31 cellular contexts compared by ENCODE assay signal in the genomic region with DNA sequence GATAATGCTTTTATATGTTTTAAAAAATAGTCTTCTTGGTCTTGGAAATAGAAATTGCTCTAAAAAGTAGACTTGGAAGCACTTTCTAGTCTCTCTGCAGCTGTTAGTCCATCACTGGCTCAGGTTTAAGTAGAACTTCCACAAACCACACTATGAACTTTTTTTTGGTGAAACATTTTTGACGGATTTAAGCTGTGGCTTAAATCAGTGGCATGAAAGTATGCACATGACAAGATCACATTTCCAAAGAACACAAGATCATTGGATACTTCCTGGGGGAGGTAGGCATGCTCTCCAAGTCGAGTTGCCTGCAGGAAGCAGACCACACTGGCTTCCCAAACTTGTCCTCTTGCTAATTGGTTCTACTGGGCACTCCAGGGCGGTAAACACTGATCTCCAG.
"Had no signal": no experiment of that assay in that cellular context is flagged by ENCODE, and none has a peak within 500 bp of the region (broad histone marks: within the 10 kb centered on the region; RNA-seq: fewer than 3 reads in every experiment).

No MANE protein-coding gene starts in this region.

- ATAC-seq: activated CD8-positive, alpha-beta T cell treated with anti-CD3 and anti-CD28 coated beads for 36 hours; activated naive CD8-positive, alpha-beta T cell treated with anti-CD3 and anti-CD28 coated beads, Interleukin-2, amount 50 U/mL, for 24 hours; activated T-cell treated with anti-CD3 and anti-CD28 coated beads, Interleukin-2, amount 50 U/mL, for 4 hours; activated T-cell treated with anti-CD3 and anti-CD28 coated beads, Interleukin-2, amount 50 U/mL, for 72 hours; activated T-helper 17 cell treated with anti-CD3 and anti-CD28 coated beads, Interleukin-2, amount 50 U/mL, for 72 hours; body of pancreas had no signal

- H3K4me3 ChIP-seq: ascending aorta, body of pancreas, breast epithelium had no signal

- H3K9me3 ChIP-seq: ascending aorta, body of pancreas, breast epithelium had no signal

- H3K27ac ChIP-seq: ascending aorta, body of pancreas, brain microvascular endothelial cell, breast epithelium, VCaP had no signal

- H3K4me1 ChIP-seq: ascending aorta, body of pancreas, breast epithelium had no signal

- H3K27me3 ChIP-seq: ascending aorta, body of pancreas, brain microvascular endothelial cell, breast epithelium had no signal

- DNase-seq: activated B cell treated with CpG ODN at 0.5 μM for 24 hours; activated CD4-positive, alpha-beta memory T cell treated with anti-CD3 and anti-CD28 coated beads for 36 hours; activated CD4-positive, alpha-beta T cell treated with anti-CD3 and anti-CD28 coated beads for 4 hours; activated CD4-positive, alpha-beta T cell treated with anti-CD3 and anti-CD28 coated beads, Interleukin-2, amount 10 ng/mL, durations not matched to agents 24 days and 14 days; activated CD4-positive, alpha-beta T cell treated with anti-CD3 and anti-CD28 coated beads, Interleukin-2, amount 50 U/mL, for 1 hour; activated CD4-positive, alpha-beta T cell treated with anti-CD3 and anti-CD28 coated beads, Interleukin-2, amount 50 U/mL, for 4 hours; activated CD4-positive, CD25-positive, alpha-beta regulatory T cell treated with anti-CD3 and anti-CD28 coated beads, Interleukin-2, amount 50 U/mL, for 72 hours; activated CD8-positive, alpha-beta memory T cell treated with anti-CD3 and anti-CD28 coated beads, Interleukin-2, amount 50 U/mL, for 4 hours; activated CD8-positive, alpha-beta T cell treated with anti-CD3 and anti-CD28 coated beads for 36 hours; activated effector memory CD4-positive, alpha-beta T cell treated with anti-CD3 and anti-CD28 coated beads, Interleukin-2, amount 50 U/mL, for 16 hours; activated gamma-delta T cell treated with Interleukin-2 at 50 U/mL for 16 hours; activated naive CD4-positive, alpha-beta T cell treated with anti-CD3 and anti-CD28 coated beads, Interleukin-2, amount 10 ng/mL, durations not matched to agents 7 days and 5 days; activated naive CD4-positive, alpha-beta T cell treated with Interleukin-2 at 50 U/mL for 16 hours; activated naive CD8-positive, alpha-beta T cell treated with anti-CD3 and anti-CD28 coated beads, Interleukin-2, amount 10 ng/mL, durations not matched to agents 7 days and 5 days; activated naive CD8-positive, alpha-beta T cell treated with anti-CD3 and anti-CD28 coated beads, Interleukin-2, amount 50 U/mL, for 24 hours; activated T-cell treated with anti-CD3 and anti-CD28 coated beads for 4 hours; activated T-cell treated with anti-CD3 and anti-CD28 coated beads, Interleukin-2, amount 50 U/mL, for 1 hour; activated T-cell treated with anti-CD3 and anti-CD28 coated beads, Interleukin-2, amount 50 U/mL, for 4 hours; activated T-cell treated with anti-CD3 and anti-CD28 coated beads, Interleukin-2, amount 50 U/mL, for 72 hours; amygdala; anterior cingulate cortex; body of pancreas; brain microvascular endothelial cell; central memory CD4-positive, alpha-beta T cell; T-helper 1 cell; T-helper 2 cell; T-helper 9 cell had no signal

- H3K36me3 ChIP-seq: ascending aorta, brain microvascular endothelial cell, breast epithelium had no signal
